Comparison of ENCODE assay signal across 9 cellular contexts in the genomic region with DNA sequence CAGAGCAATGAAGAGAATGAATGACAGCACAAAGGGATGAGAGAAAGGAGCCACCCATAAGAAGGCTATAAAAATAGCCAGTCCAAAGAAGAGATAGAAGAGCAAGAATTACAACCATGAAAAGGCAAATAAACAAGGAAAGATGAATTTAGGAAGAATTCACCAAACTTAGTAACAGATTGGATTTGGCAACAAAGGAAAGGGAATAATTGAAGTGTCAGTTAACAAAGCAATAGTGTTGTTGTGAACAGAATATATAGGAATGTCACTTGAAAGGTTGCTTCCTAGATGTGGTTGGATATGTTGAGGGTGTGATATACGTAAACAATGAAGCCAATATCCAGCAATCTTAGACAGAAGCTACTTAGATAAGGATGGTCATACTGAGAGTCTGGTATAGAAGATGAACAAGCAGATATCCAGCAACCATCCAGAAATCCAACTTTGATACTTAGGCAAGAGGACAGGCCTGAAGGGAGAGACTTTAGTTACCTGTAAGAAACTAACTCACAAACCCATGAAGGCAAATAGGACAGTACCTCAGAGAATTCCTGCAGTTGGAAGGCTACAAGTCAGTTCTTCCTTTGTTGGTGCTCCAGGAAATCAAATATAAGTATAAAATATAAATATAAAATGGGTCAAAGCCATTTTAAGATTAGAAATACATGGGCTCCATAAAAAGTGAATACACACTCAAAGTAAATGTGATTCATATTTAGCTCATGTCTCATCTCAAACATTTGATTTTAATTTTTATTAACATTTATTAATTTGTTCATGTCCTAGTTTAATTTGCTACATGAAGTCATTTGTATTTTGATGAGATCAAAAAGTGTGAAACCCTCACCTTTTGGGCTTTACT.
A peak's percentile ranks its signal among the peaks of the same experiment; 100 is the strongest.
DNase-seq lines count a peak whose midpoint lies in the region; ATAC-seq and TF ChIP-seq lines count a peak whose summit lies in the region.
"Had no signal": no experiment of that assay in that cellular context is flagged by ENCODE, and none has a peak within 500 bp of the region (broad histone marks: within the 10 kb centered on the region; RNA-seq: fewer than 3 reads in every experiment).

No MANE protein-coding gene starts in this region.

- H3K14ac ChIP-seq in IMR-90 (replicated peaks; ENCODE audit: low read depth, low read length), result no peak overlapping the region

- no peak overlapping the region for H3K4me2 ChIP-seq in IMR-90 (ENCODE audit: low read depth, low read length)

- peaks cover 20% of the 10 kb centered on the region for H3K4me1 Mint-ChIP-seq in Caco-2 (ENCODE audit: low read depth, unreplicated experiment)
- H3K4me1 Mint-ChIP-seq in activated naive CD8-positive, alpha-beta T cell treated with anti-CD3 and anti-CD28 coated beads for 36 hours, result peaks cover 35% of the 10 kb centered on the region
- H3K4me1 Mint-ChIP-seq in neural crest cell, result peaks cover 46% of the 10 kb centered on the region

- H3K4me1 ChIP-seq in Caco-2 (peaks cover 10% of the 10 kb centered on the region), IMR-90 (ENCODE audit: control insufficient read depth, insufficient read depth, low read length) (no peaks in the 10 kb centered on the region)

- no peak overlapping the region for H2BK15ac ChIP-seq in IMR-90 (ENCODE audit: low read depth, low read length)

- H3K27ac Mint-ChIP-seq in Caco-2 (ENCODE audit: unreplicated experiment) (peak overlapping the region; percentile 99), neural crest cell (ENCODE audit: unreplicated experiment) (no peak overlapping the region)
- H3K27ac Mint-ChIP-seq in activated naive CD8-positive, alpha-beta T cell treated with anti-CD3 and anti-CD28 coated beads for 36 hours, result peak overlapping the region; percentile 92

- POLR2A ChIA-PET in Caco-2 (lab: Charles Lee) (interaction anchor here (0.9 to 7.6 kb wide), 5 partner anchors 23 to 1614 kb away, joined by 3 to 115 read pairs (median 3); a partner anchor contains a TSS), IMR-90 (lab: Charles Lee; ENCODE audit: unreplicated experiment) (no interaction called here)

- dilution Hi-C loops in IMR-90 (cut with HindIII; ENCODE audit: low sequenced_read_pairs, unreplicated experiment), result no loop called here

- H3K36me3 Mint-ChIP-seq in Caco-2 (ENCODE audit: insufficient read depth, unreplicated experiment), result peaks cover 71% of the 10 kb centered on the region
- H3K36me3 Mint-ChIP-seq in activated naive CD8-positive, alpha-beta T cell treated with anti-CD3 and anti-CD28 coated beads for 36 hours, result peaks cover 17% of the 10 kb centered on the region
- H3K36me3 Mint-ChIP-seq in neural crest cell (ENCODE audit: low read depth), result peaks cover 6% of the 10 kb centered on the region

- H2BK5ac ChIP-seq in IMR-90 (ENCODE audit: low read depth, low read length, poor library complexity, severe bottlenecking), result peak overlapping the region; percentile 10

- no peak overlapping the region for H4K91ac ChIP-seq in IMR-90 (ENCODE audit: insufficient read depth, low read depth, low read length)

- WGBS in IMR-90 (ENCODE audit: extremely low coverage in 2 of 2, insufficient read length in 1 of 2), 2 experiments, result no CpG with 5 or more reads among the region's 1 CpG

- H3K9me3 Mint-ChIP-seq in Caco-2 (ENCODE audit: unreplicated experiment) (no peaks in the 10 kb centered on the region), neural crest cell (no peaks in the 10 kb centered on the region)
- H3K9me3 Mint-ChIP-seq in activated naive CD8-positive, alpha-beta T cell treated with anti-CD3 and anti-CD28 coated beads for 36 hours, result no peaks in the 10 kb centered on the region
- H3K9me3 Mint-ChIP-seq: central memory CD8-positive, alpha-beta T cell had no signal

- peaks cover 10% of the 10 kb centered on the region for H4K20me1 ChIP-seq in IMR-90 (ENCODE audit: insufficient read depth, low read length)

- H2AK9ac ChIP-seq in IMR-90 (replicated peaks; ENCODE audit: low read depth, low read length, poor library complexity), result no peak overlapping the region

- H3K27ac ChIP-seq in IMR-90 (ENCODE audit: insufficient read depth, low read length), result no peak overlapping the region

- no peak for TF ChIP-seq CTCF in Caco-2 (IDR thresholded peaks at IDR 0.05; ENCODE audit: insufficient read depth in 1 of 2, low read depth in 1 of 2, low read length in 1 of 2, severe bottlenecking in 1 of 2, unreplicated experiment in 1 of 2)
- no peak for TF ChIP-seq CTCF in IMR-90 (conservative IDR thresholded peaks at IDR 0.05; ENCODE audit: low read depth, low read length)
- no peak for TF ChIP-seq CTCF in neural crest cell (conservative IDR thresholded peaks at IDR 0.05)

- H3K27me3 Mint-ChIP-seq in Caco-2 (ENCODE audit: insufficient read depth, unreplicated experiment) (no peaks in the 10 kb centered on the region), neural crest cell (ENCODE audit: low read depth) (peaks cover 18% of the 10 kb centered on the region)
- peaks cover 15% of the 10 kb centered on the region for H3K27me3 Mint-ChIP-seq in activated naive CD8-positive, alpha-beta T cell treated with anti-CD3 and anti-CD28 coated beads for 36 hours
- H3K27me3 Mint-ChIP-seq: central memory CD8-positive, alpha-beta T cell had no signal

- no peak overlapping the region for H3K18ac ChIP-seq in IMR-90 (ENCODE audit: low read depth, low read length)

- TF ChIP-seq RAD21 in IMR-90 (IDR thresholded peaks at IDR 0.05; ENCODE audit: low read length), result no peak

- H2BK20ac ChIP-seq in IMR-90 (ENCODE audit: low read depth, low read length), result no peak overlapping the region

- peak overlapping the region; percentile 87 for H3K4me3 Mint-ChIP-seq in Caco-2 (ENCODE audit: unreplicated experiment)
- H3K4me3 Mint-ChIP-seq in activated naive CD8-positive, alpha-beta T cell treated with anti-CD3 and anti-CD28 coated beads for 36 hours, result no peak overlapping the region
- peak overlapping the region; percentile 98 for H3K4me3 Mint-ChIP-seq in neural crest cell

- no peak overlapping the region for H4K8ac ChIP-seq in IMR-90 (ENCODE audit: low read depth in 2 of 2, low read length in 2 of 2)

- DNase-seq in Caco-2, result no peak
- no peak for DNase-seq in IMR-90
- no peak for DNase-seq in activated naive CD8-positive, alpha-beta T cell treated with anti-CD3 and anti-CD28 coated beads for 36 hours
- DNase-seq in neural crest cell (ENCODE audit: low read depth, low spot score), result no peak
- no peak for DNase-seq in DMS153 (lab: John Stamatoyannopoulos, UW)
- DNase-seq: NCI-H524 had no signal

- in situ Hi-C loops in IMR-90 (cut with MboI; ENCODE audit: low sequenced_read_pairs), result loop anchor here (25.0 kb wide), 1 partner anchor 944 kb away; a partner anchor contains a TSS

- ATAC-seq in IMR-90 (ENCODE audit: low read depth) (no peak), GM21447 (IDR thresholded peaks at IDR 0.05; ENCODE audit: unreplicated experiment) (no peak), HG02884 (IDR thresholded peaks at IDR 0.05; ENCODE audit: unreplicated experiment) (no peak)

- peaks cover 0 to 6% of the 10 kb centered on the region in 2 experiments; a peak in 1 of 4 replicates for H3K79me1 ChIP-seq in IMR-90 (ENCODE audit: low read depth in 1 of 2, low read length in 2 of 2)

- H2AK5ac ChIP-seq in IMR-90 (ENCODE audit: low read depth, low read length), result no peak overlapping the region

- H3K4me3 ChIP-seq in Caco-2 (ENCODE audit: low read depth, low read length), result no peak overlapping the region
- no peak overlapping the region for H3K4me3 ChIP-seq in IMR-90 (ENCODE audit: insufficient read depth, low read depth, low read length)

- H3K27me3 ChIP-seq in Caco-2 (replicated peaks; ENCODE audit: control insufficient read depth, insufficient read depth, low read length), result no peaks in the 10 kb centered on the region
- H3K27me3 ChIP-seq in IMR-90 (ENCODE audit: control insufficient read depth, insufficient read depth, low read length), result no peaks in the 10 kb centered on the region

- H2AFZ ChIP-seq in IMR-90 (replicated peaks; ENCODE audit: low read length, poor library complexity), result no peak overlapping the region

- intact Hi-C loops in Caco-2 (cut with micrococcal nuclease; ENCODE audit: unreplicated experiment) (no loop called here), IMR-90 (cut with micrococcal nuclease) (loop anchor here (2.0 kb wide), 1 partner anchor 129 kb away; no protein-coding TSS in a partner anchor)

- no peak overlapping the region for H3K4ac ChIP-seq in IMR-90 (ENCODE audit: low read depth, low read length)

- H3K56ac ChIP-seq in IMR-90 (ENCODE audit: extremely low read depth, insufficient read depth, low read length), result no peak overlapping the region

- H4K5ac ChIP-seq in IMR-90 (ENCODE audit: low read depth, low read length), result no peak overlapping the region

- H3K36me3 ChIP-seq in Caco-2 (ENCODE audit: control insufficient read depth, insufficient read depth, low read length) (no peaks in the 10 kb centered on the region), IMR-90 (ENCODE audit: control insufficient read depth, insufficient read depth, low read length) (no peaks in the 10 kb centered on the region)

- H3K9me1 ChIP-seq in IMR-90 (ENCODE audit: insufficient read depth, low read length), result no peaks in the 10 kb centered on the region

- no peak overlapping the region for H3K9ac ChIP-seq in IMR-90 (ENCODE audit: low read depth, low read length)

- no peak for TF ChIP-seq POLR2A in IMR-90 (IDR thresholded peaks at IDR 0.05; ENCODE audit: low read depth, low read length)

- H3K23ac ChIP-seq in IMR-90 (ENCODE audit: low read depth, low read length), result peak overlapping the region; percentile 78

- no peak overlapping the region for H2BK120ac ChIP-seq in IMR-90 (ENCODE audit: low read depth, low read length)

- CTCF ChIA-PET in Caco-2 (lab: Charles Lee) (no interaction called here), IMR-90 (lab: Yijun Ruan, JAX) (interaction anchor here (0.5 to 0.9 kb wide), 2 partner anchors 21 to 31 kb away, joined by 3 read pairs; a partner anchor contains a TSS)

- no peaks in the 10 kb centered on the region for H3K9me3 ChIP-seq in Caco-2
- no peaks in the 10 kb centered on the region for H3K9me3 ChIP-seq in IMR-90 (ENCODE audit: control insufficient read depth, insufficient read depth, low read length)

- no TSS peak for BruUV-seq in Caco-2 (replicated peaks; lab: Mats Ljungman, UMichigan)
- BruUV-seq in IMR-90 (replicated peaks; lab: Mats Ljungman, UMichigan), result no TSS peak

TF ChIP-seq in IMR-90, 13 proteins besides CTCF, POLR2A, EP300 and RAD21 (continues in another document):
- no peak for TF ChIP-seq MAZ (IDR thresholded peaks at IDR 0.05; ENCODE audit: borderline replicate concordance, low read depth, low read length)
- TF ChIP-seq BHLHE40 (IDR thresholded peaks at IDR 0.05; ENCODE audit: low read depth, low read length), result no peak
- no peak for TF ChIP-seq FOS (IDR thresholded peaks at IDR 0.05; ENCODE audit: low read depth, low read length)
- TF ChIP-seq, protein P1, sequence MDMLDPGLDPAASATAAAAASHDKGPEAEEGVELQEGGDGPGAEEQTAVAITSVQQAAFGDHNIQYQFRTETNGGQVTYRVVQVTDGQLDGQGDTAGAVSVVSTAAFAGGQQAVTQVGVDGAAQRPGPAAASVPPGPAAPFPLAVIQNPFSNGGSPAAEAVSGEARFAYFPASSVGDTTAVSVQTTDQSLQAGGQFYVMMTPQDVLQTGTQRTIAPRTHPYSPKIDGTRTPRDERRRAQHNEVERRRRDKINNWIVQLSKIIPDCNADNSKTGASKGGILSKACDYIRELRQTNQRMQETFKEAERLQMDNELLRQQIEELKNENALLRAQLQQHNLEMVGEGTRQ (IDR thresholded peaks at IDR 0.05; ENCODE audit: low read depth, low read length), result no peak
- TF ChIP-seq NFE2L2 (IDR thresholded peaks at IDR 0.05; ENCODE audit: low read depth, low read length), result no peak
